ENCODE assay signal across 8 cellular contexts in the genomic region with DNA sequence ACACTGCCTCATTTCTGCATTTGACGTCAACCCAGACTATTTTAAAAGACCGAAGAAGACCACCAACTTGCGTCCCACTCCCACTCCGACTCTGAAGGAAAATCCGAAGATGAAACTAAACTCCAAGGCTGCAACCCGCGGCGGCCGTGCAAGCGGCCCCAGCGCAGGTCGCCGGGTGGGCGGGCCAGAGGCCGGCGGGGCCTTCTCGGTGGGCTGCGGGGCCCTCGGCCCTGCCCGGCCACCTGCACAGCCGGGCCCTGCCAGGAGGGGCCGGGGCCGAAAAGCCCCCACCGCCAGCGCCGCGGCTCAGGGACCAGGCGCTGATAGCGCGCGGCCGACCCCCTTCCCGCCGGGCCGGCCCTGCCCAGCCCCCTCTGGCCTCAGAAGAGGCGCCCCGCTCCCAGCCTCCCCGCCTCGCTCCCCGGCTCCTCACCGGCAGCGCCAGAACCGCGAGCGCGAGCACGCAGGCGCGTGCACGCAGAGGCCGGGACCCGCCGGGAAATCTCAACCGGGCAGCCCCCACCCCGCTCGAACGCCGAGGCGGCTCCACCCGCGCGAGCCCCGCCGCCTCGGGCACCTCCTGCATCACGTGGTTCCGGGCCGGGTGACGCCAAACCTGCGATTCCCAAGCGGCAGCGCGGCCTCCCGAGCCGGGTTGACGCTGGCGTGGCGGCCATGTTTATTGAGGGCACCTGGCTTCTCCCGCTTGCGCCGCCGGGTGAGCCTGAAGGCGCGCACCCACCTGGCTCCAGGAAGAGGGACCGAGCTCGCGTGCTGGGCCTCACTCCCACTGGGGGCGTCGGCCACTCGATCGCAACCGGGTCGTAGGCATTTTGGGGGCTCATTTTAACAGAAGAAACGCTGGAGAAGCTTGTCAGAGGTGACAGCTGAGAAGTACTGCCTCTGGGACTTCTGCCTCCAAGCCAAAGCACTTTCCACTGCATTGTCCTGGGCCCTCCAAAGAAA. TPM values are rescaled to one million over a fixed set of nuclear protein-coding genes. Genes with fewer than 3 reads are reported as not detected.
A peak's percentile ranks its signal among the peaks of the same experiment; 100 is the strongest.
DNase-seq lines count a peak whose midpoint lies in the region; ATAC-seq and TF ChIP-seq lines count a peak whose summit lies in the region.

C7orf25 (minus strand) TSS at position 589 of the 966 bp plus-strand sequence. CDS start 1,170 bp downstream, outside the sequence.

- H3K4me3 ChIP-seq in BLaER1 (peak within 1 kb of the TSS; percentile 89), left lung (peak within 1 kb of the TSS; percentile 69 to 75)

- intact Hi-C loops in left lung (cut with DNase I), result no loop called here

- peak within 1 kb of the TSS; percentile 89 for H3K27ac ChIP-seq in BLaER1
- H3K27ac ChIP-seq in left lung, result peak within 1 kb of the TSS; percentile 79 to 85

- no peaks in the 10 kb centered on the region for H3K9me3 ChIP-seq in BLaER1
- no peaks in the 10 kb centered on the region for H3K9me3 ChIP-seq in left lung

- peak within 1 kb of the TSS; percentile 93 for H3K4me2 ChIP-seq in BLaER1

- TF ChIP-seq CTCF in left lung (IDR thresholded peaks at IDR 0.05), result no peak

- peak within 1 kb of the TSS; percentile 89 for H3K9ac ChIP-seq in BLaER1

- H3K27me3 ChIP-seq in BLaER1, result no peaks in the 10 kb centered on the region
- H3K27me3 ChIP-seq in left lung, result no peaks in the 10 kb centered on the region

- ATAC-seq in GM19351 (IDR thresholded peaks at IDR 0.05; ENCODE audit: unreplicated experiment) (peak; percentile 90), HG03520 (IDR thresholded peaks at IDR 0.05; ENCODE audit: unreplicated experiment) (peak; percentile 91), left lung (peak; percentile 93)

- H3K4me1 ChIP-seq in BLaER1 (peaks cover 19% of the 10 kb centered on the region), left lung (peaks cover 22 to 55% of the 10 kb centered on the region in 2 donors)

- DNase-seq in NCI-H526 treated with DMSO at 0.1 percent for 48 hours (lab: John Stamatoyannopoulos, UW) (peak; percentile 89), dedifferentiated amniotic fluid mesenchymal stem cell (ENCODE audit: extremely low spot score) (peak; percentile 90), left lung (peak; percentile 97 to 100)
- DNase-seq in activated CD4-positive, alpha-beta T cell treated with anti-CD3 and anti-CD28 coated beads, Interleukin-2, amount 50 U/mL, for 1 hour, result peak; percentile 95
- peak; percentile 94 for DNase-seq in stimulated activated CD4-positive, alpha-beta T cell treated with anti-CD3 and anti-CD28 coated beads, Interleukin-2, amount 100 ng/mL, for 48 hours

- H3K36me3 ChIP-seq in BLaER1, result peaks cover 28% of the 10 kb centered on the region
- peaks cover 0 to 14% of the 10 kb centered on the region in 2 donors for H3K36me3 ChIP-seq in left lung

- H4K20me1 ChIP-seq in BLaER1, result no peaks in the 10 kb centered on the region

RNA-seq across cellular contexts. Expression of gene C7orf25, which starts in this region (rescaled TPM):
- 1 to 10 TPM; 6.5 to 7.2 TPM for total RNA-seq in left lung

Comparison
In these comparisons a context has a peak if more than half of its experiments do, and no peak if none do; other contexts are left out.
1. Peak in every context shown above with its lines: DNase-seq, ATAC-seq, H3K4me3 ChIP-seq and H3K27ac ChIP-seq.